1 cellular context compared by ENCODE assay signal in the genomic region with DNA sequence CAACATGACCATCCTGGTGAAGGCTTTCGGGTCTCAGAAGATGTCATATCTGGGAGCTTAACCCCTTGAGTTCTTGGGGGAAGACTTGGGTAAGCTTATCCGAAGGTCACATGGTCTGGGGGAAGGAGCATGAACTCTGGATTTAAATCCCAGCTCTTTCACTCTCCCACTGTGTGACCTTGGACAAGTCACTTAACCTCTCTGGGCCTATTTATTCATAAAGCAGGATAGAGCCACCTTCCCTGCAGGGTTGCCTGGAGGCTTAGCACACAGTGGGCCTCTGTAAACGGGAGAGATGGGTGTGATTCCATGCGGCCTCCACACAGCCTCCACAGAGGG.
TF ChIP-seq lines count a peak whose summit lies in the region.

No MANE protein-coding gene starts in this region.

TF ChIP-seq in HepG2, 621 proteins besides CTCF, POLR2A, EP300 and RAD21:
- TF ChIP-seq KAT7 (CRISPR knock-in tag; IDR thresholded peaks at IDR 0.05; ENCODE audit: borderline replicate concordance) (no peak), ZNF768 (CRISPR knock-in tag; IDR thresholded peaks at IDR 0.05) (peak; percentile 87)
